ENCODE assay signal across 11 cellular contexts in genomic region chr2:241611062-241611461, GRCh38. TPM values are rescaled to one million over a fixed set of nuclear protein-coding genes. Genes with fewer than 3 reads are reported as not detected.
DNase-seq lines count a peak whose midpoint lies in the region; ATAC-seq and TF ChIP-seq lines count a peak whose summit lies in the region.
"Had no signal": no experiment of that assay in that cellular context is flagged by ENCODE, and none has a peak within 500 bp of the region (broad histone marks: within the 10 kb centered on the region; RNA-seq: fewer than 3 reads in every experiment).

No MANE protein-coding gene starts in this region.

- H3K27me3 ChIP-seq in subcutaneous abdominal adipose tissue (ENCODE audit: control insufficient read depth in 5 of 5, insufficient read depth in 4 of 5, low read length in 5 of 5) (no peaks in the 10 kb centered on the region), adrenal gland (no peaks in the 10 kb centered on the region)
- H3K27me3 ChIP-seq: SJCRH30 had no signal

- no peak for ATAC-seq in activated CD8-positive, alpha-beta memory T cell treated with anti-CD3 and anti-CD28 coated beads, Interleukin-2, amount 10 ng/mL, durations not matched to agents 7 days and 5 days
- ATAC-seq in activated T-helper 17 cell treated with anti-CD3 and anti-CD28 coated beads, Interleukin-2, amount 50 U/mL, for 72 hours (replicated peaks) = no peak
- no peak for ATAC-seq in memory B cell (ENCODE audit: low read depth)
- no peak for ATAC-seq in GM21515 (IDR thresholded peaks at IDR 0.05; ENCODE audit: unreplicated experiment)

- no peak for TF ChIP-seq POLR2A in adrenal gland (IDR thresholded peaks at IDR 0.05)

- CTCF ChIA-PET in activated CD8-positive, alpha-beta memory T cell treated with anti-CD3 and anti-CD28 coated beads, Interleukin-2, amount 10 ng/mL, durations not matched to agents 7 days and 5 days (lab: Charles Lee) = interaction anchor here (1.1 to 2.1 kb wide), 4 partner anchors 13 to 267 kb away, joined by 4 to 8 read pairs (median 5); no protein-coding TSS in a partner anchor

- 83 to 94% (median 92%) methylated on average over 7 to 13 of the region's 13 CpGs for WGBS in adrenal gland, 4 donors

- no peak overlapping the region for H3K4me3 Mint-ChIP-seq in activated CD8-positive, alpha-beta memory T cell treated with anti-CD3 and anti-CD28 coated beads, Interleukin-2, amount 10 ng/mL, durations not matched to agents 7 days and 5 days
- peak overlapping the region; percentile 69 for H3K4me3 Mint-ChIP-seq in activated T-helper 17 cell treated with anti-CD3 and anti-CD28 coated beads, Interleukin-2, amount 50 U/mL, for 72 hours
- H3K4me3 Mint-ChIP-seq in memory B cell = no peak overlapping the region

- peaks cover 31% of the 10 kb centered on the region for H3K4me1 Mint-ChIP-seq in activated CD8-positive, alpha-beta memory T cell treated with anti-CD3 and anti-CD28 coated beads, Interleukin-2, amount 10 ng/mL, durations not matched to agents 7 days and 5 days
- peaks cover 17% of the 10 kb centered on the region for H3K4me1 Mint-ChIP-seq in activated T-helper 17 cell treated with anti-CD3 and anti-CD28 coated beads, Interleukin-2, amount 50 U/mL, for 72 hours
- peaks cover 21% of the 10 kb centered on the region for H3K4me1 Mint-ChIP-seq in memory B cell

- intact Hi-C loops in adrenal gland (cut with DNase I) = no loop called here

- H3K9me3 ChIP-seq in subcutaneous abdominal adipose tissue (ENCODE audit: control insufficient read depth in 5 of 5, low read length in 5 of 5) (no peaks in the 10 kb centered on the region), adrenal gland (replicated peaks in 1 of 3) (no peaks in the 10 kb centered on the region)
- H3K9me3 ChIP-seq: SJCRH30 had no signal

- no peaks in the 10 kb centered on the region for H3K9me3 Mint-ChIP-seq in activated CD8-positive, alpha-beta memory T cell treated with anti-CD3 and anti-CD28 coated beads, Interleukin-2, amount 10 ng/mL, durations not matched to agents 7 days and 5 days (ENCODE audit: low read depth)
- no peaks in the 10 kb centered on the region for H3K9me3 Mint-ChIP-seq in activated T-helper 17 cell treated with anti-CD3 and anti-CD28 coated beads, Interleukin-2, amount 50 U/mL, for 72 hours
- no peaks in the 10 kb centered on the region for H3K9me3 Mint-ChIP-seq in memory B cell

- H3K4me3 ChIP-seq in subcutaneous abdominal adipose tissue (ENCODE audit: low read depth in 1 of 5, low read length in 5 of 5) (no peak overlapping the region), adrenal gland (no peak overlapping the region)
- H3K4me3 ChIP-seq: SJCRH30 had no signal

- peak overlapping the region; percentile 69 for H3K27ac Mint-ChIP-seq in activated CD8-positive, alpha-beta memory T cell treated with anti-CD3 and anti-CD28 coated beads, Interleukin-2, amount 10 ng/mL, durations not matched to agents 7 days and 5 days
- H3K27ac Mint-ChIP-seq in activated T-helper 17 cell treated with anti-CD3 and anti-CD28 coated beads, Interleukin-2, amount 50 U/mL, for 72 hours = peak overlapping the region; percentile 67
- peak overlapping the region; percentile 38 for H3K27ac Mint-ChIP-seq in memory B cell

- H3K4me1 ChIP-seq in subcutaneous abdominal adipose tissue (ENCODE audit: control insufficient read depth in 5 of 5, insufficient read depth in 5 of 5, low read length in 5 of 5) = peaks cover 0 to 31% (median 20%) of the 10 kb centered on the region in 5 donors
- H3K4me1 ChIP-seq in adrenal gland (replicated peaks in 1 of 2) = peaks cover 0 to 9% of the 10 kb centered on the region in 2 donors
- H3K4me1 ChIP-seq: SJCRH30 had no signal

- H3K36me3 ChIP-seq in subcutaneous abdominal adipose tissue (ENCODE audit: control insufficient read depth in 5 of 5, insufficient read depth in 5 of 5, low read length in 5 of 5) (peaks cover 0 to 11% (median 5%) of the 10 kb centered on the region in 5 donors), adrenal gland (replicated peaks in 1 of 2) (peaks cover 0 to 4% of the 10 kb centered on the region in 2 donors)

- H3K27me3 Mint-ChIP-seq in activated CD8-positive, alpha-beta memory T cell treated with anti-CD3 and anti-CD28 coated beads, Interleukin-2, amount 10 ng/mL, durations not matched to agents 7 days and 5 days = no peaks in the 10 kb centered on the region
- H3K27me3 Mint-ChIP-seq in activated T-helper 17 cell treated with anti-CD3 and anti-CD28 coated beads, Interleukin-2, amount 50 U/mL, for 72 hours = no peaks in the 10 kb centered on the region
- no peaks in the 10 kb centered on the region for H3K27me3 Mint-ChIP-seq in memory B cell

- H3K9ac ChIP-seq in subcutaneous abdominal adipose tissue (ENCODE audit: low read length in 5 of 5) = no peak overlapping the region

- peak overlapping the region; percentile 83 for H3K27ac ChIP-seq in subcutaneous abdominal adipose tissue (ENCODE audit: low read depth, low read length)
- no peak overlapping the region for H3K27ac ChIP-seq in adrenal gland
- H3K27ac ChIP-seq: SJCRH30 had no signal

- no peak for TF ChIP-seq CTCF in adrenal gland (IDR thresholded peaks at IDR 0.05)

- peaks cover 3% of the 10 kb centered on the region for H3K36me3 Mint-ChIP-seq in activated CD8-positive, alpha-beta memory T cell treated with anti-CD3 and anti-CD28 coated beads, Interleukin-2, amount 10 ng/mL, durations not matched to agents 7 days and 5 days
- H3K36me3 Mint-ChIP-seq in activated T-helper 17 cell treated with anti-CD3 and anti-CD28 coated beads, Interleukin-2, amount 50 U/mL, for 72 hours (ENCODE audit: low read depth) = peaks cover 56% of the 10 kb centered on the region
- H3K36me3 Mint-ChIP-seq in memory B cell = peaks cover 8% of the 10 kb centered on the region

- DNase-seq in activated CD8-positive, alpha-beta memory T cell treated with anti-CD3 and anti-CD28 coated beads, Interleukin-2, amount 10 ng/mL, durations not matched to agents 7 days and 5 days = no peak
- no peak for DNase-seq in activated CD8-positive, alpha-beta memory T cell treated with anti-CD3 and anti-CD28 coated beads, Interleukin-2, amount 50 U/mL, for 48 hours
- DNase-seq in memory B cell (ENCODE audit: low spot score in 2 of 2) = no peak
- DNase-seq in SIG-M5 treated with dmso at 0.1 percent for 504 hours (lab: John Stamatoyannopoulos, UW; ENCODE audit: unreplicated experiment) = no peak
- DNase-seq in adrenal gland = no peak
- DNase-seq: KG1, NCI-H345, SJCRH30 had no signal

RNA-seq across cellular contexts. Expression of gene THAP4, which starts 25.9 kb away (rescaled TPM):
- total RNA-seq in activated CD8-positive, alpha-beta memory T cell treated with anti-CD3 and anti-CD28 coated beads, Interleukin-2, amount 10 ng/mL, durations not matched to agents 7 days and 5 days = 10 to 100 TPM; 38.1 to 39.3 TPM
- total RNA-seq in activated T-helper 17 cell treated with anti-CD3 and anti-CD28 coated beads, Interleukin-2, amount 50 U/mL, for 72 hours = 10 to 100 TPM; 35.0 to 42.5 TPM
- total RNA-seq in adrenal gland = 10 to 100 TPM; 27.6 to 48.7 (median 37.3) TPM
- 10 to 100 TPM; 23.9 to 62.9 (median 54.9) TPM for polyA plus RNA-seq in adrenal gland

RNA-seq across cellular contexts. Expression of gene ATG4B, which starts 26.4 kb away (rescaled TPM):
- total RNA-seq in activated CD8-positive, alpha-beta memory T cell treated with anti-CD3 and anti-CD28 coated beads, Interleukin-2, amount 10 ng/mL, durations not matched to agents 7 days and 5 days = 10 to 100 TPM; 91.4 to 95.3 TPM
- 10 to 100 TPM; 88.3 to 91.3 TPM for total RNA-seq in activated T-helper 17 cell treated with anti-CD3 and anti-CD28 coated beads, Interleukin-2, amount 50 U/mL, for 72 hours
- 100 to 1,000 TPM in 1 of 8 donors, 10 to 100 TPM in 7; 37.3 to 100 (median 60.2) TPM for total RNA-seq in adrenal gland
- polyA plus RNA-seq in adrenal gland = 100 to 1,000 TPM in 1 of 3 donors, 10 to 100 TPM in 2; 44.6 to 167 (median 77.5) TPM

RNA-seq across cellular contexts. Expression of gene BOK, which starts 52.5 kb away (rescaled TPM):
- not detected for total RNA-seq in activated CD8-positive, alpha-beta memory T cell treated with anti-CD3 and anti-CD28 coated beads, Interleukin-2, amount 10 ng/mL, durations not matched to agents 7 days and 5 days
- total RNA-seq in activated T-helper 17 cell treated with anti-CD3 and anti-CD28 coated beads, Interleukin-2, amount 50 U/mL, for 72 hours = under 1 TPM in 1 of 2 donors, not detected in 1; 0.16 TPM
- 10 to 100 TPM; 10.3 to 41.7 (median 16.7) TPM for total RNA-seq in adrenal gland
- 10 to 100 TPM in 1 of 3 donors, 1 to 10 TPM in 2; 2.9 to 19.3 (median 7.8) TPM for polyA plus RNA-seq in adrenal gland

Comparison
In these comparisons a context has a peak if more than half of its experiments do, and no peak if none do; other contexts are left out.
1. RNA of gene BOK, which starts 52.5 kb away (total RNA-seq): 10.3 to 41.7 TPM in adrenal gland; 0.16 TPM in activated T-helper 17 cell treated with anti-CD3 and anti-CD28 coated beads, Interleukin-2, amount 50 U/mL, for 72 hours and not detected in activated CD8-positive, alpha-beta memory T cell treated with anti-CD3 and anti-CD28 coated beads, Interleukin-2, amount 10 ng/mL, durations not matched to agents 7 days and 5 days; every median in the first group is over 4 times any median in the second.
2. Peak in every context shown above with its lines, with median percentiles within 50 percentile points of each other: H3K27ac Mint-ChIP-seq.